In genomic region chr16:648786-649589, GRCh38 we compare ENCODE assay signal across 8 cellular contexts. TPM values are rescaled to one million over a fixed set of nuclear protein-coding genes. Genes with fewer than 3 reads are reported as not detected.
DNase-seq lines count a peak whose midpoint lies in the region; ATAC-seq, FAIRE-seq and TF ChIP-seq lines count a peak whose summit lies in the region.

Gene WDR90 (plus strand): TSS chr16:649365. CDS start chr16:649417, 52 bp downstream.

- no peaks in the 10 kb centered on the region for H3K9me3 ChIP-seq in OCI-LY1 (ENCODE audit: low read length)
- no peaks in the 10 kb centered on the region for H3K9me3 ChIP-seq in endothelial cell of umbilical vein (replicated peaks; ENCODE audit: control insufficient read depth, insufficient read depth, low read length)

- TF ChIP-seq CTCF in OCI-LY1 (IDR thresholded peaks at IDR 0.05; ENCODE audit: low read length) (no peak), endothelial cell of umbilical vein (IDR thresholded peaks at IDR 0.05; ENCODE audit: extremely low read depth in 1 of 2, insufficient read depth in 1 of 2, low read depth in 1 of 2, low read length in 2 of 2) (no peak)

- TSS peak; percentile 77 for BruUV-seq in endothelial cell of umbilical vein (replicated peaks; lab: Mats Ljungman, UMichigan)

- POLR2A ChIA-PET in endothelial cell of umbilical vein (lab: Charles Lee), result interaction anchor here (0.9 to 1.3 kb wide), 2 partner anchors 12 kb away, joined by 3 to 4 read pairs; partner anchors contain the start of gene METTL26

- TF ChIP-seq POLR2A in endothelial cell of umbilical vein (IDR thresholded peaks at IDR 0.05; ENCODE audit: low read depth, low read length), result peak; percentile 61

- peaks cover 43% of the 10 kb centered on the region for H3K4me1 ChIP-seq in OCI-LY1 (ENCODE audit: insufficient read depth, low read length, severe bottlenecking)
- H3K4me1 ChIP-seq in endothelial cell of umbilical vein (ENCODE audit: control insufficient read depth, extremely low read depth, insufficient read depth, low read length), result peaks cover 8% of the 10 kb centered on the region

- intact Hi-C loops in endothelial cell of umbilical vein (cut with micrococcal nuclease), result loop anchor here (1.0 kb wide), 2 partner anchors 11 to 12 kb away; no protein-coding TSS in a partner anchor

- peaks cover 21% of the 10 kb centered on the region for H3K36me3 ChIP-seq in OCI-LY1 (ENCODE audit: insufficient read depth, low read length)
- H3K36me3 ChIP-seq in endothelial cell of umbilical vein (ENCODE audit: control insufficient read depth in 2 of 2, extremely low read depth in 1 of 2, insufficient read depth in 2 of 2, low read length in 2 of 2), result peaks cover 0 to 2% of the 10 kb centered on the region in 2 experiments

- H3K27ac ChIP-seq in OCI-LY1 (ENCODE audit: low read depth, low read length, poor library complexity, severe bottlenecking) (peak within 1 kb of the TSS; percentile 64), endothelial cell of umbilical vein (ENCODE audit: insufficient read depth, low read depth, low read length) (peak within 1 kb of the TSS; percentile 69)

- H4K20me1 ChIP-seq in OCI-LY1 (ENCODE audit: insufficient read depth, low read length) (no peaks in the 10 kb centered on the region), endothelial cell of umbilical vein (replicated peaks; ENCODE audit: control insufficient read depth, extremely low read depth, insufficient read depth, low read length) (no peaks in the 10 kb centered on the region)

- H3K79me2 ChIP-seq in OCI-LY1 (ENCODE audit: insufficient read depth, low read length), result no peaks in the 10 kb centered on the region
- H3K79me2 ChIP-seq in endothelial cell of umbilical vein (ENCODE audit: control insufficient read depth, insufficient read depth, low read length), result no peaks in the 10 kb centered on the region

- peak; percentile 96 for FAIRE-seq in endothelial cell of umbilical vein (lab: Jason Lieb, UNC)

- no peaks in the 10 kb centered on the region for H3F3A ChIP-seq in OCI-LY1 (ENCODE audit: insufficient read depth, low read length)

- no peak within 1 kb of the TSS for H2AFZ ChIP-seq in OCI-LY1 (ENCODE audit: low read length)
- peak within 1 kb of the TSS; percentile 79 for H2AFZ ChIP-seq in endothelial cell of umbilical vein (ENCODE audit: low read depth, low read length)

- H3K9me1 ChIP-seq in endothelial cell of umbilical vein (replicated peaks; ENCODE audit: control insufficient read depth, extremely low read depth, insufficient read depth, low read length), result no peaks in the 10 kb centered on the region

- dilution Hi-C loops in endothelial cell of umbilical vein (cut with MboI; ENCODE audit: extremely low pct_ligation_motif_present, low sequenced_read_pairs), result no loop called here

- peak within 1 kb of the TSS; percentile 99 for H3K4me2 ChIP-seq in OCI-LY1 (ENCODE audit: low read length)
- H3K4me2 ChIP-seq in endothelial cell of umbilical vein (ENCODE audit: insufficient read depth, low read length), result peak within 1 kb of the TSS; percentile 75

- ATAC-seq in GM21528 (IDR thresholded peaks at IDR 0.05; ENCODE audit: low FRiP score, unreplicated experiment), result peak; percentile 55

- peak; percentile 96 for DNase-seq in D341Med (ENCODE audit: low spot score)
- peak; percentile 98 for DNase-seq in HuH-7.5 (ENCODE audit: low spot score)
- peak; percentile 96 for DNase-seq in activated CD8-positive, alpha-beta memory T cell treated with anti-CD3 and anti-CD28 coated beads, Interleukin-2, amount 50 U/mL, for 48 hours
- peak; percentile 89 for DNase-seq in endothelial cell of umbilical vein (ENCODE audit: low read depth, low spot score)
- peak; percentile 97 for DNase-seq in midbrain (lab: John Stamatoyannopoulos, UW)
- peak; percentile 84 to 87 for DNase-seq in stimulated activated CD8-positive, alpha-beta memory T cell treated with anti-CD3 and anti-CD28 coated beads, Interleukin-15, amount 100 ng/mL, for 4 hours (ENCODE audit: low read depth in 2 of 2)

- H3K9ac ChIP-seq in OCI-LY1 (ENCODE audit: low read length) (peak within 1 kb of the TSS; percentile 90), endothelial cell of umbilical vein (replicated peaks; ENCODE audit: extremely low read depth, insufficient read depth, low read length) (peak within 1 kb of the TSS; percentile 65)

- CTCF ChIA-PET in endothelial cell of umbilical vein (lab: Charles Lee), result interaction anchor here (0.8 to 1.8 kb wide), 6 partner anchors 8 to 72 kb away, joined by 3 to 11 read pairs (median 4); partner anchors contain the start of genes METTL26 and RAB40C

- H3K27me3 ChIP-seq in OCI-LY1 (ENCODE audit: insufficient read depth, low read length) (no peaks in the 10 kb centered on the region), endothelial cell of umbilical vein (ENCODE audit: control insufficient read depth in 2 of 2, insufficient read depth in 2 of 2, low read length in 2 of 2) (no peaks in the 10 kb centered on the region)

- H3K4me3 ChIP-seq in OCI-LY1 (ENCODE audit: low read depth, low read length, poor library complexity, severe bottlenecking) (peak within 1 kb of the TSS; percentile 88), endothelial cell of umbilical vein (replicated peaks in 1 of 3; ENCODE audit: insufficient read depth in 1 of 3, low read depth in 1 of 3, low read length in 3 of 3) (peak within 1 kb of the TSS; percentile 13 to 57 (median 55))

- no peaks in the 10 kb centered on the region for H3K9me2 ChIP-seq in OCI-LY1 (ENCODE audit: low read depth, low read length)

TF ChIP-seq in endothelial cell of umbilical vein, 7 proteins besides CTCF, POLR2A, EP300 and RAD21:
- TF ChIP-seq MAX (IDR thresholded peaks at IDR 0.05; ENCODE audit: insufficient read depth, insufficient read length) (peak; percentile 97), MYC (IDR thresholded peaks at IDR 0.05; ENCODE audit: low read depth, low read length) (peak; percentile 64), JUN (IDR thresholded peaks at IDR 0.05; ENCODE audit: borderline replicate concordance, insufficient read depth, insufficient read length, low read depth) (no peak), POLR2AphosphoS5 (IDR thresholded peaks at IDR 0.05; ENCODE audit: insufficient read depth, low read depth, low read length) (peak; percentile 75), EZH2 (IDR thresholded peaks at IDR 0.05; ENCODE audit: borderline replicate concordance, low read depth, low read length, severe bottlenecking) (no peak), FOS (IDR thresholded peaks at IDR 0.05; ENCODE audit: borderline replicate concordance, insufficient read depth, low read length) (no peak), GATA2 (IDR thresholded peaks at IDR 0.05; ENCODE audit: insufficient read depth, insufficient read length, low read depth, low read length) (no peak)

RNA-seq across cellular contexts. Expression of gene WDR90, which starts in this region (rescaled TPM):
- 50.0 and 51.8 TPM in 2 replicates for total RNA-seq in endothelial cell of umbilical vein
- 22.2 and 29.2 TPM in 2 replicates for polyA plus RNA-seq in endothelial cell of umbilical vein
- 8.6 and 10.4 TPM in 2 replicates for polyA plus RNA-seq in endothelial cell of umbilical vein (2011; cell fraction: cytosol; rRNA removed)
- 199 and 207 TPM in 2 replicates for polyA plus RNA-seq in endothelial cell of umbilical vein (2011; cell fraction: nucleus; rRNA removed)
- 11.3 and 14.4 TPM in 2 replicates for polyA plus RNA-seq in endothelial cell of umbilical vein (2012)
- polyA minus RNA-seq in endothelial cell of umbilical vein, result 13.9 and 15.8 TPM in 2 replicates
- 21.8 TPM for polyA minus RNA-seq in endothelial cell of umbilical vein (2011; cell fraction: cytosol; rRNA and poly(A)+ RNA removed)
- polyA minus RNA-seq in endothelial cell of umbilical vein (2011; cell fraction: nucleus; rRNA and poly(A)+ RNA removed), result 37.6 and 52.0 TPM in 2 replicates

Comparison
In these comparisons a context has a peak if more than half of its experiments do, and no peak if none do; other contexts are left out.
1. Peak in every context shown above with its lines: DNase-seq, ATAC-seq, H3K4me3 ChIP-seq and H3K27ac ChIP-seq.